In the genomic region with DNA sequence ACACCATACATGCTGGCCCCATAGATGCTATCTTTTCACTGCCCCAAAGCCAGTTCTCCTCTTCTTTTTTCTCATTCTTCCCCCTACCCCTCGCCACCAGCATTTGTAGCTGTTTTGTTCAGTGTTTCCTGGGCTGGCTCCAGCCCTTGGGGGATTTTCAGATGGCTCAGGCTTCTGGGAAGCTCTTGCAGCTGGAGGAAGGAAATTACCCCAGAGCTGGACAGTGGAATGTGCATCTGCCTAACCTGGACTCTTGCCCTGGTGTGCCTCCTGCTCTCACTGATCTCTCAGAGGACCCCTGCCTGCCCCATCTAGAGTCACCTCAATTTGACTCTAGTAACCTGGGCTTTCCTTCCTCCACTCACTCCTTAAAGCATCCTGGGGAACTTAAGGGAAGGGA, we compare ENCODE assay signal across 12 cellular contexts.
"Had no signal": no experiment of that assay in that cellular context is flagged by ENCODE, and none has a peak within 500 bp of the region (broad histone marks: within the 10 kb centered on the region; RNA-seq: fewer than 3 reads in every experiment).

No MANE protein-coding gene starts in this region.

- H3K4me1 ChIP-seq: neural progenitor cell had no signal

- H3K27me3 ChIP-seq: neural progenitor cell, ovary had no signal

- ATAC-seq: activated CD8-positive, alpha-beta T cell treated with anti-CD3 and anti-CD28 coated beads for 36 hours; activated T-cell treated with anti-CD3 and anti-CD28 coated beads, Interleukin-2, amount 50 U/mL, for 72 hours; effector memory CD8-positive, alpha-beta T cell; stimulated activated naive B cell treated with anti-CD40 and anti-IgM and Interleukin-4, amounts not matched to agents 10 μg/mL and 1 μg/mL and 100 μg/mL, for 72 hours; T-cell had no signal

- H3K27ac ChIP-seq: neural progenitor cell, ovary, SK-N-MC had no signal

- H3K9me3 ChIP-seq: ovary had no signal

- H3K4me3 ChIP-seq: neural progenitor cell, ovary, SK-N-MC had no signal

- H3K36me3 ChIP-seq: neural progenitor cell, ovary had no signal

- DNase-seq: activated CD4-positive, alpha-beta T cell treated with anti-CD3 and anti-CD28 coated beads for 4 hours; activated CD8-positive, alpha-beta memory T cell treated with anti-CD3 and anti-CD28 coated beads, Interleukin-2, amount 50 U/mL, for 4 hours; activated CD8-positive, alpha-beta T cell treated with anti-CD3 and anti-CD28 coated beads for 36 hours; activated gamma-delta T cell treated with Interleukin-2 at 50 U/mL for 16 hours; activated T-cell treated with anti-CD3 and anti-CD28 coated beads, Interleukin-2, amount 50 U/mL, for 72 hours; effector memory CD8-positive, alpha-beta T cell; stimulated activated CD4-positive, alpha-beta T cell treated with anti-CD3 and anti-CD28 coated beads, Interleukin-1b, Interleukin-23, amount 100 ng/mL, for 48 hours; stimulated activated naive B cell treated with anti-CD40 and anti-IgM and Interleukin-4, amounts not matched to agents 10 μg/mL and 1 μg/mL and 100 μg/mL, for 72 hours; T-cell had no signal
